In genomic region chr15:69092159-69092558, GRCh38 we compare ENCODE assay signal across 14 cellular contexts.
DNase-seq lines count a peak whose midpoint lies in the region; ATAC-seq and TF ChIP-seq lines count a peak whose summit lies in the region.
"Had no signal": no experiment of that assay in that cellular context is flagged by ENCODE, and none has a peak within 500 bp of the region (broad histone marks: within the 10 kb centered on the region; RNA-seq: fewer than 3 reads in every experiment).

No MANE protein-coding gene starts in this region.

- H3K27me3 ChIP-seq in mesenchymal stem cell (ENCODE audit: control insufficient read depth in 1 of 2, insufficient read depth in 1 of 2, low read length in 2 of 2), result peaks cover 28 to 49% of the 10 kb centered on the region in 2 experiments

- H3K36me3 ChIP-seq in mesenchymal stem cell (ENCODE audit: control insufficient read depth in 1 of 2, insufficient read depth in 2 of 2, low read depth in 1 of 2, low read length in 2 of 2), result no peaks in the 10 kb centered on the region

- 87% methylated on average over 5 of the region's 7 CpGs for WGBS in mesenchymal stem cell

- no peak overlapping the region for H3K9ac ChIP-seq in mesenchymal stem cell (ENCODE audit: low read length)

- no peak overlapping the region for H2AK5ac ChIP-seq in mesenchymal stem cell (ENCODE audit: low read length, severe bottlenecking)

- no peaks in the 10 kb centered on the region for H3K79me1 ChIP-seq in mesenchymal stem cell (replicated peaks; ENCODE audit: low read length, poor library complexity, severe bottlenecking)

- no peak overlapping the region for H2BK120ac ChIP-seq in mesenchymal stem cell (ENCODE audit: low read depth, low read length)

- H3K27ac ChIP-seq in mesenchymal stem cell (ENCODE audit: low read length, poor library complexity, severe bottlenecking), result no peak overlapping the region

- no peak overlapping the region for H3K4me2 ChIP-seq in mesenchymal stem cell (ENCODE audit: low read length, poor library complexity, severe bottlenecking)

- H2BK5ac ChIP-seq in mesenchymal stem cell (ENCODE audit: low read depth, low read length, poor library complexity, severe bottlenecking), result no peak overlapping the region

- DNase-seq in HCEC 1CT (peak; percentile 64), RPMI7951 (ENCODE audit: low read depth) (peak; percentile 85), choroid plexus epithelial cell (ENCODE audit: low read depth) (peak; percentile 80), mesenchymal stem cell (peak; percentile 64), NCI-H510A treated with DMSO at 0.1 percent for 48 hours (lab: John Stamatoyannopoulos, UW) (no peak), NCI-H2196 treated with DMSO at 0.1 percent for 48 hours (lab: John Stamatoyannopoulos, UW; ENCODE audit: unreplicated experiment) (no peak)
- DNase-seq in stimulated activated naive CD8-positive, alpha-beta T cell treated with anti-CD3 and anti-CD28 coated beads, Interleukin-15, Interleukin-2, amounts not matched to agents 100 U/mL and 50 U/mL, for 24 hours, result no peak
- DNase-seq: activated T-cell treated with anti-CD3 and anti-CD28 coated beads, Interleukin-2, amount 50 U/mL, for 1 hour; midbrain; MV-4-11; NCI-H524; SIG-M5; stimulated activated CD4-positive, alpha-beta T cell treated with anti-CD3 and anti-CD28 coated beads, Interleukin-4, amount 100 ng/mL, for 24 hours had no signal

- no peak overlapping the region for H4K8ac ChIP-seq in mesenchymal stem cell (ENCODE audit: low read length)

- no peak overlapping the region for H3K18ac ChIP-seq in mesenchymal stem cell (ENCODE audit: low read depth in 1 of 2, low read length in 2 of 2)

- no peak overlapping the region for H2BK15ac ChIP-seq in mesenchymal stem cell (ENCODE audit: low read depth, poor library complexity, severe bottlenecking)

- H2BK12ac ChIP-seq in mesenchymal stem cell (ENCODE audit: low read length in 2 of 2), result no peak overlapping the region

- no peak overlapping the region for H3K23ac ChIP-seq in mesenchymal stem cell (ENCODE audit: low read length in 2 of 2)

- no peak for TF ChIP-seq CTCF in choroid plexus epithelial cell (conservative IDR thresholded peaks at IDR 0.05; ENCODE audit: low read depth, low read length)

- H3K9me3 ChIP-seq in mesenchymal stem cell (ENCODE audit: control insufficient read depth, low read length), result no peaks in the 10 kb centered on the region

- H3K4me3 ChIP-seq in choroid plexus epithelial cell (ENCODE audit: low read depth, low read length) (no peak overlapping the region), mesenchymal stem cell (ENCODE audit: insufficient read depth in 1 of 2, low read depth in 1 of 2, low read length in 2 of 2) (no peak overlapping the region)

- H4K91ac ChIP-seq in mesenchymal stem cell (ENCODE audit: low read length), result no peak overlapping the region

- no peak overlapping the region for H3K4ac ChIP-seq in mesenchymal stem cell (ENCODE audit: low read depth in 1 of 2, low read length in 2 of 2)

- ATAC-seq in GM18519 (IDR thresholded peaks at IDR 0.05; ENCODE audit: low FRiP score, unreplicated experiment), result no peak
- ATAC-seq in stimulated activated naive CD8-positive, alpha-beta T cell treated with anti-CD3 and anti-CD28 coated beads, Interleukin-15, Interleukin-2, amounts not matched to agents 100 U/mL and 50 U/mL, for 24 hours, result no peak

- H3K14ac ChIP-seq in mesenchymal stem cell (ENCODE audit: low read length in 2 of 2), result no peak overlapping the region

- no peak overlapping the region for H2AFZ ChIP-seq in mesenchymal stem cell (ENCODE audit: low read depth, low read length)

- H3K4me1 ChIP-seq in mesenchymal stem cell (ENCODE audit: control insufficient read depth, insufficient read depth, low read depth, low read length), result peaks cover 14% of the 10 kb centered on the region

Comparison
In these comparisons a context has a peak if more than half of its experiments do, and no peak if none do; other contexts are left out.
1. DNase-seq: peak in HCEC 1CT (single experiment), RPMI7951 (single experiment), choroid plexus epithelial cell (single experiment) and mesenchymal stem cell (single experiment); none in NCI-H510A treated with DMSO at 0.1 percent for 48 hours (single experiment), NCI-H2196 treated with DMSO at 0.1 percent for 48 hours (single experiment) and stimulated activated naive CD8-positive, alpha-beta T cell treated with anti-CD3 and anti-CD28 coated beads, Interleukin-15, Interleukin-2, amounts not matched to agents 100 U/mL and 50 U/mL, for 24 hours (single experiment).